In the genomic region with DNA sequence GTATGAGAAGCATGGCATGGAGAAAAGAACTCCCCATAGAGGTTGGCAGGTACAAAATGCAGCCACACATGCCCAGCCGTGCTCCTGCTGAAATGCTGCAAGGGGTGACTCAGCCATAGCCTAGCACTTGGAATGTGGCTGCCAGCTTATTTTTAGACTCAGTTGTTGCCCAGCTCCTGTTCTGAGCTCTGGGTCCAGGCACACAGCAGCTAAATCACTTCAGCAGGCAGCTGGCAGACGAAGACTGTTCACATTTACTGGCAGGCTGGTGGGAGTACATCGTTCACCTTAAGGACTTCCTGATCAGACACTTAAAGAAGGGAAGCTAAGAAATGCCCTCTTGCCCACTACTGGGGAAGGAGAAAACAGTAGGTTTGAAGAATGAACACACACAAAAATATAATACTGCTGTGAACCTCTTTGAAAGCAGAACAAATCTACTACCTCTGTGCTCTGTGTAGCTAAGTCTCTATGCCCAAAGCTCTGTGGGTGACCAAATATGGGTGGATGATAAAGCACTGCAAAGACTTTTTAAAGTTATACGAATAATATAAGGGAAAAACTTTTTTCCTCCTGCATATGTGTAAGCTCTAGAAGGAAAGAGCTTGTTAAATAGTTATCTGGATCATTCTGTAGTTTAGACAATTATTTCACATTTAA, we compare ENCODE assay signal across 10 cellular contexts.
DNase-seq lines count a peak whose midpoint lies in the region; ATAC-seq, FAIRE-seq and TF ChIP-seq lines count a peak whose summit lies in the region.
"Had no signal": no experiment of that assay in that cellular context is flagged by ENCODE, and none has a peak within 500 bp of the region (broad histone marks: within the 10 kb centered on the region; RNA-seq: fewer than 3 reads in every experiment).

No MANE protein-coding gene starts in this region.

- H3K36me3 Mint-ChIP-seq in glutamatergic neuron (ENCODE audit: unreplicated experiment), result peaks cover 5% of the 10 kb centered on the region
- H3K36me3 Mint-ChIP-seq: stimulated activated effector memory CD8-positive, alpha-beta T cell treated with anti-CD3 and anti-CD28 coated beads, Interleukin-12 subunit alpha, Interleukin-12 subunit beta, amount 100 ng/mL, for 72 hours had no signal

- TF ChIP-seq RAD21 in HepG2 (CRISPR knock-in tag; IDR thresholded peaks at IDR 0.05), result no peak

- in situ Hi-C loops in GM23248 (cut with MboI), result no loop called here
- in situ Hi-C loops in HepG2 (cut with HindIII; ENCODE audit: extremely low pct_ligation_motif_present, low pct_unique_long_range_greater_than_20kb), result no loop called here

- H3K27ac ChIP-seq in GM23248 (peak overlapping the region; percentile 56), SJCRH30 (peak overlapping the region; percentile 80), rectal smooth muscle tissue (ENCODE audit: low read depth, low read length) (peak overlapping the region; percentile 83), HepG2 (ENCODE audit: extremely low read length, insufficient read depth, low read length) (no peak overlapping the region), Peyer's patch (no peak overlapping the region)

- peak overlapping the region; percentile 43 for H3K9ac ChIP-seq in GM23248
- H3K9ac ChIP-seq in rectal smooth muscle tissue (ENCODE audit: low read length), result no peak overlapping the region
- no peak overlapping the region for H3K9ac ChIP-seq in HepG2 (ENCODE audit: insufficient read depth, low read depth, low read length)

- peaks cover 15% of the 10 kb centered on the region for H3K9me3 Mint-ChIP-seq in glutamatergic neuron (ENCODE audit: unreplicated experiment)
- H3K9me3 Mint-ChIP-seq: stimulated activated effector memory CD8-positive, alpha-beta T cell treated with anti-CD3 and anti-CD28 coated beads, Interleukin-12 subunit alpha, Interleukin-12 subunit beta, amount 100 ng/mL, for 72 hours had no signal

- intact Hi-C loops in HepG2 (cut with micrococcal nuclease; ENCODE audit: unreplicated experiment), result no loop called here

- H3K27ac Mint-ChIP-seq in glutamatergic neuron (ENCODE audit: unreplicated experiment), result peak overlapping the region; percentile 83
- H3K27ac Mint-ChIP-seq: stimulated activated effector memory CD8-positive, alpha-beta T cell treated with anti-CD3 and anti-CD28 coated beads, Interleukin-12 subunit alpha, Interleukin-12 subunit beta, amount 100 ng/mL, for 72 hours had no signal

- H3K4me3 Mint-ChIP-seq in glutamatergic neuron (ENCODE audit: unreplicated experiment), result peak overlapping the region; percentile 10
- H3K4me3 Mint-ChIP-seq: stimulated activated effector memory CD8-positive, alpha-beta T cell treated with anti-CD3 and anti-CD28 coated beads, Interleukin-12 subunit alpha, Interleukin-12 subunit beta, amount 100 ng/mL, for 72 hours had no signal

- H3K79me2 ChIP-seq in GM23248 (ENCODE audit: insufficient read depth) (no peaks in the 10 kb centered on the region), HepG2 (ENCODE audit: insufficient read depth, low read length) (no peaks in the 10 kb centered on the region)

- CTCF ChIA-PET in HepG2 (lab: Yijun Ruan, JAX; ENCODE audit: low intra/inter-chr PET ratio, low total read pairs), result no interaction called here

- H3K27me3 ChIP-seq in GM23248 (replicated peaks; ENCODE audit: insufficient read depth) (no peaks in the 10 kb centered on the region), SJCRH30 (no peaks in the 10 kb centered on the region), rectal smooth muscle tissue (ENCODE audit: control insufficient read depth, insufficient read depth, low read length) (no peaks in the 10 kb centered on the region), HepG2 (ENCODE audit: control insufficient read depth in 1 of 2, insufficient read depth in 2 of 2, low read length in 2 of 2) (0 out of 5 replicates have a peak, but pooled peaks cover 0 to 5% of the 10 kb centered on the region in 2 experiments), Peyer's patch (no peaks in the 10 kb centered on the region)

- TF ChIP-seq CTCF in glutamatergic neuron (IDR thresholded peaks at IDR 0.05; ENCODE audit: partially characterized antibody, unreplicated experiment) (no peak), HepG2 (CRISPR knock-in tag; IDR thresholded peaks at IDR 0.05) (no peak), Peyer's patch (IDR thresholded peaks at IDR 0.05) (no peak)

- H3K4me1 ChIP-seq in GM23248 (ENCODE audit: insufficient read depth) (peaks cover 20% of the 10 kb centered on the region), SJCRH30 (peaks cover 36% of the 10 kb centered on the region), rectal smooth muscle tissue (ENCODE audit: control insufficient read depth, insufficient read depth, low read length) (peaks cover 18% of the 10 kb centered on the region), HepG2 (ENCODE audit: insufficient read depth, low read length) (no peaks in the 10 kb centered on the region), Peyer's patch (peaks cover 0 to 8% (median 0%) of the 10 kb centered on the region in 4 donors)

- H3K27me3 Mint-ChIP-seq in glutamatergic neuron (ENCODE audit: unreplicated experiment), result peaks cover 8% of the 10 kb centered on the region

- ATAC-seq in HepG2, result no peak
- ATAC-seq: stimulated activated effector memory CD8-positive, alpha-beta T cell treated with anti-CD3 and anti-CD28 coated beads, Interleukin-12 subunit alpha, Interleukin-12 subunit beta, amount 100 ng/mL, for 72 hours had no signal

- peak overlapping the region; percentile 65 for H3K4me2 ChIP-seq in GM23248 (ENCODE audit: unreplicated experiment)
- H3K4me2 ChIP-seq in HepG2 (ENCODE audit: low read depth, low read length), result no peak overlapping the region

- peaks cover 15% of the 10 kb centered on the region for H3F3A ChIP-seq in GM23248 (ENCODE audit: insufficient read depth)

- H3K9me2 ChIP-seq in GM23248 (ENCODE audit: insufficient read depth), result no peaks in the 10 kb centered on the region

- TF ChIP-seq EP300 in HepG2 (IDR thresholded peaks at IDR 0.05; ENCODE audit: low read depth in 2 of 2, low read length in 2 of 2) (no peak), HepG2 (CRISPR knock-in tag; IDR thresholded peaks at IDR 0.05; ENCODE audit: borderline replicate concordance) (no peak)

- H3K9me3 ChIP-seq in GM23248 (ENCODE audit: low read depth), result no peaks in the 10 kb centered on the region
- H3K9me3 ChIP-seq in SJCRH30 (replicated peaks), result no peaks in the 10 kb centered on the region
- no peaks in the 10 kb centered on the region for H3K9me3 ChIP-seq in HepG2 (ENCODE audit: low read length)
- no peaks in the 10 kb centered on the region for H3K9me3 ChIP-seq in Peyer's patch

- H3K4me1 Mint-ChIP-seq in glutamatergic neuron (ENCODE audit: low read depth, unreplicated experiment), result peaks cover 44% of the 10 kb centered on the region
- H3K4me1 Mint-ChIP-seq: stimulated activated effector memory CD8-positive, alpha-beta T cell treated with anti-CD3 and anti-CD28 coated beads, Interleukin-12 subunit alpha, Interleukin-12 subunit beta, amount 100 ng/mL, for 72 hours had no signal

- FAIRE-seq in HepG2 (lab: Jason Lieb, UNC), result no peak

- no peaks in the 10 kb centered on the region for H3K36me3 ChIP-seq in GM23248 (ENCODE audit: low read depth)
- H3K36me3 ChIP-seq in SJCRH30, result no peaks in the 10 kb centered on the region
- no peaks in the 10 kb centered on the region for H3K36me3 ChIP-seq in rectal smooth muscle tissue (ENCODE audit: control insufficient read depth, insufficient read depth, low read length)
- no peaks in the 10 kb centered on the region for H3K36me3 ChIP-seq in HepG2 (replicated peaks in 1 of 2; ENCODE audit: control insufficient read depth in 1 of 2, insufficient read depth in 2 of 2, low read length in 2 of 2)
- no peaks in the 10 kb centered on the region for H3K36me3 ChIP-seq in Peyer's patch

- TF ChIP-seq POLR2A in HepG2 (IDR thresholded peaks at IDR 0.05; ENCODE audit: insufficient read depth in 1 of 2, low read depth in 2 of 2, low read length in 2 of 2) (no peak), Peyer's patch (IDR thresholded peaks at IDR 0.05) (no peak)

- peak overlapping the region; percentile 84 for H2AFZ ChIP-seq in GM23248
- H2AFZ ChIP-seq in HepG2 (ENCODE audit: low read length), result no peak overlapping the region

- DNase-seq in GM23248 (peak; percentile 86), SJCRH30 (peak; percentile 63 to 64), glutamatergic neuron (no peak), HepG2 (ENCODE audit: low spot score) (no peak), MV-4-11 (lab: John Stamatoyannopoulos, UW) (no peak), Peyer's patch (no peak), NCI-H146 (lab: John Stamatoyannopoulos, UW) (no peak)
- DNase-seq: cerebellar nuclear complex had no signal

- WGBS in GM23248 (ENCODE audit: low coverage in 1 of 2, low lambda C conversion rate in 2 of 2, missing lambda C conversion rate in 2 of 2), 2 experiments, result 23 to 26% methylated on average over 4 of the region's 4 CpGs
- WGBS in HepG2 (ENCODE audit: low lambda C conversion rate), result 25% methylated on average over 4 of the region's 4 CpGs

- BruUV-seq in HepG2 (replicated peaks; lab: Mats Ljungman, UMichigan), result no TSS peak

- POLR2A ChIA-PET in HepG2 (lab: Yijun Ruan, JAX), result no interaction called here

- peak overlapping the region; percentile 38 for H3K4me3 ChIP-seq in GM23248
- H3K4me3 ChIP-seq in SJCRH30, result no peak overlapping the region
- H3K4me3 ChIP-seq in rectal smooth muscle tissue (ENCODE audit: low read length), result peak overlapping the region; percentile 22
- no peak overlapping the region for H3K4me3 ChIP-seq in HepG2 (replicated peaks in 1 of 3; ENCODE audit: insufficient read depth in 1 of 3, low read depth in 2 of 3, low read length in 3 of 3)
- H3K4me3 ChIP-seq in Peyer's patch, result no peak overlapping the region

- H4K20me1 ChIP-seq in GM23248 (ENCODE audit: insufficient read depth) (no peaks in the 10 kb centered on the region), HepG2 (ENCODE audit: insufficient read depth, low read length) (no peaks in the 10 kb centered on the region)

TF ChIP-seq in HepG2, 621 proteins besides CTCF, POLR2A, EP300 and RAD21 (continues in another document):
- TF ChIP-seq TCF7L2 (IDR thresholded peaks at IDR 0.05; ENCODE audit: low read depth, low read length), result no peak
- no peak for TF ChIP-seq NFYB (CRISPR knock-in tag; IDR thresholded peaks at IDR 0.05)
- no peak for TF ChIP-seq ZBTB7A (CRISPR knock-in tag; IDR thresholded peaks at IDR 0.05)
- TF ChIP-seq ATF7-NPFF (CRISPR knock-in tag; IDR thresholded peaks at IDR 0.05; ENCODE audit: low read depth), result no peak
- TF ChIP-seq NPAS2 (CRISPR knock-in tag; IDR thresholded peaks at IDR 0.05; ENCODE audit: borderline replicate concordance), result no peak
- no peak for TF ChIP-seq SIN3B (IDR thresholded peaks at IDR 0.05; ENCODE audit: low read length)
- TF ChIP-seq GFI1 (CRISPR knock-in tag; IDR thresholded peaks at IDR 0.05; ENCODE audit: borderline replicate concordance), result no peak
- TF ChIP-seq ZNF652 (CRISPR knock-in tag; IDR thresholded peaks at IDR 0.05; ENCODE audit: borderline replicate concordance, low read depth), result no peak
- TF ChIP-seq TBX2 (CRISPR knock-in tag; IDR thresholded peaks at IDR 0.05; ENCODE audit: borderline replicate concordance), result no peak
- TF ChIP-seq SNRNP70 (IDR thresholded peaks at IDR 0.05; ENCODE audit: low read depth, low read length), result no peak

Comparison
In these comparisons a context has a peak if more than half of its experiments do, and no peak if none do; other contexts are left out.
1. DNase-seq: peak in GM23248 (single experiment) and SJCRH30 (2 of 2); none in glutamatergic neuron (single experiment), HepG2 (single experiment), MV-4-11 (single experiment), Peyer's patch (0 of 3) and NCI-H146 (single experiment).
2. H3K27ac ChIP-seq: peak in GM23248 (single experiment), SJCRH30 (single experiment) and rectal smooth muscle tissue (single experiment); none in HepG2 (single experiment) and Peyer's patch (0 of 4).
3. H3K4me3 ChIP-seq: peak in GM23248 (single experiment) and rectal smooth muscle tissue (single experiment); none in SJCRH30 (single experiment), HepG2 (0 of 3) and Peyer's patch (0 of 4).